Comparison of ENCODE assay signal across 8 cellular contexts in the genomic region with DNA sequence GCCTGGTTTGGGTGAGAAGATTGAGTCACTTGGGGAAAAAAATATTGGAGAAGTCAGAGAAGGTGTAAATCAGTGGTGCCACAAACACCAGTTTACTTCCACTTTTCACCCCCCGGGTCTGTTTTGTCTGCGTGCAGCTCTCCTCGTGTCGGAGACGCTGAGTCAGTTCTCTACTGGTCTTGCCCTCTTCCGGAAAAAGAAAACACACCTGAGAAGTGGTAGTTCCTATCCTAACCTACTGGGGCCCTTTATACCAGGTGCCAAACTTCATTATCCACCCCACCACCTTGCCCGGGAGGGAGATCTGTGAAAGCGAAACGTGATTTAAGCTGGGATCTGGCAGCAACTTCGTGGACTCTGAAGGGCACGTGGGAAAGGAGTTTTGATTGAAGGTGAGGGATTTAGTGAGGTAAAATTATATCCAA. TPM values are rescaled to one million over a fixed set of nuclear protein-coding genes. Genes with fewer than 3 reads are reported as not detected.
A peak's percentile ranks its signal among the peaks of the same experiment; 100 is the strongest.
DNase-seq lines count a peak whose midpoint lies in the region; ATAC-seq and TF ChIP-seq lines count a peak whose summit lies in the region.

No MANE protein-coding gene starts in this region.

- H3K4me1 ChIP-seq in BLaER1 treated with 17β-estradiol and CSF1 and Interleukin-3, amounts not matched to agents 10 nM and 100 nM, result peaks cover 30 to 43% (median 38%) of the 10 kb centered on the region in 10 experiments
- peaks cover 42% of the 10 kb centered on the region for H3K4me1 ChIP-seq in OCI-LY3 (ENCODE audit: low read length)

- H4K20me1 ChIP-seq in BLaER1 treated with 17β-estradiol and CSF1 and Interleukin-3, amounts not matched to agents 10 nM and 100 nM, result peaks cover 32 to 41% (median 36%) of the 10 kb centered on the region in 11 experiments
- peaks cover 31% of the 10 kb centered on the region for H4K20me1 ChIP-seq in OCI-LY3 (ENCODE audit: insufficient read depth, low read length)

- H3K27me3 ChIP-seq in BLaER1 treated with 17β-estradiol and CSF1 and Interleukin-3, amounts not matched to agents 10 nM and 100 nM, result no peaks in the 10 kb centered on the region
- H3K27me3 ChIP-seq in OCI-LY3 (ENCODE audit: low read depth, low read length), result no peaks in the 10 kb centered on the region

- intact Hi-C loops in cardiac septum (cut with DNase I) (loop anchor here (5.0 to 10.0 kb wide), 5 partner anchors 161 to 354 kb away; partner anchors contain the start of genes SWT1 and TRMT1L), sciatic nerve (cut with DNase I) (no loop called here)

- H3K9ac ChIP-seq in BLaER1 treated with 17β-estradiol and CSF1 and Interleukin-3, amounts not matched to agents 10 nM and 100 nM, result peak overlapping the region; percentile 85 to 100 (median 97)
- H3K9ac ChIP-seq in OCI-LY3 (ENCODE audit: low read length), result peak overlapping the region; percentile 99

- H3K4me2 ChIP-seq in BLaER1 treated with 17β-estradiol and CSF1 and Interleukin-3, amounts not matched to agents 10 nM and 100 nM, result peak overlapping the region; percentile 74 to 95 (median 90)
- H3K4me2 ChIP-seq in OCI-LY3 (ENCODE audit: low read length), result peak overlapping the region; percentile 99

- H3K79me2 ChIP-seq in OCI-LY3 (ENCODE audit: low read length), result peaks cover 65% of the 10 kb centered on the region

- ATAC-seq in HG03378 (IDR thresholded peaks at IDR 0.05; ENCODE audit: unreplicated experiment), result peak; percentile 64
- ATAC-seq in sciatic nerve, result peak; percentile 33

- no peak overlapping the region for H2AFZ ChIP-seq in OCI-LY3 (ENCODE audit: low read depth, low read length)

- DNase-seq in GM19240 (ENCODE audit: insufficient read length, low spot score), result peak; percentile 50
- peak; percentile 89 for DNase-seq in activated effector memory CD4-positive, alpha-beta T cell treated with anti-CD3 and anti-CD28 coated beads, Interleukin-2, amount 50 U/mL, for 16 hours
- peak; percentile 85 for DNase-seq in cardiac septum (ENCODE audit: low spot score)
- DNase-seq in sciatic nerve (ENCODE audit: low spot score), result peak; percentile 60
- DNase-seq in NCI-H187 treated with DMSO at 0.1 percent for 48 hours (lab: John Stamatoyannopoulos, UW), result no peak

- H3K36me3 ChIP-seq in BLaER1 treated with 17β-estradiol and CSF1 and Interleukin-3, amounts not matched to agents 10 nM and 100 nM, result peaks cover 0 to 23% (median 5%) of the 10 kb centered on the region in 11 experiments; a peak in 8 of 22 replicates
- peaks cover 51% of the 10 kb centered on the region for H3K36me3 ChIP-seq in OCI-LY3 (replicated peaks; ENCODE audit: low read depth, low read length)

- peak overlapping the region; percentile 91 to 100 (median 96) for H3K27ac ChIP-seq in BLaER1 treated with 17β-estradiol and CSF1 and Interleukin-3, amounts not matched to agents 10 nM and 100 nM
- H3K27ac ChIP-seq in OCI-LY3 (ENCODE audit: low read length), result peak overlapping the region; percentile 99

- H3K4me3 ChIP-seq in BLaER1 treated with 17β-estradiol and CSF1 and Interleukin-3, amounts not matched to agents 10 nM and 100 nM, result peak overlapping the region; percentile 87 to 100 (median 92)
- H3K4me3 ChIP-seq in OCI-LY3 (ENCODE audit: low read length), result peak overlapping the region; percentile 84

- peaks cover 14 to 20% (median 17%) of the 10 kb centered on the region in 11 experiments; a peak in 19 of 22 replicates for H3K9me3 ChIP-seq in BLaER1 treated with 17β-estradiol and CSF1 and Interleukin-3, amounts not matched to agents 10 nM and 100 nM (replicated peaks in 1 of 11)
- H3K9me3 ChIP-seq in OCI-LY3 (ENCODE audit: insufficient read depth, low read length), result no peaks in the 10 kb centered on the region

- no peak for TF ChIP-seq CTCF in OCI-LY3 (IDR thresholded peaks at IDR 0.05; ENCODE audit: low read depth, low read length)

RNA-seq across cellular contexts. Expression of gene IVNS1ABP, which starts 0.9 kb away (rescaled TPM):
- 116 TPM for total RNA-seq in cardiac septum
- total RNA-seq in sciatic nerve, result 138 TPM
